Comparison of ENCODE assay signal across 1 cellular context in genomic region chr20:46558511-46558959, GRCh38.
TF ChIP-seq lines count a peak whose summit lies in the region.

No MANE protein-coding gene starts in this region.

TF ChIP-seq in H1, 55 proteins besides CTCF, POLR2A, EP300 and RAD21:
- TF ChIP-seq GABPA (IDR thresholded peaks at IDR 0.05; ENCODE audit: borderline replicate concordance, insufficient read depth, low read length) (no peak), HDAC6 (IDR thresholded peaks at IDR 0.05; ENCODE audit: low read depth, low read length) (no peak), TAF1 (IDR thresholded peaks at IDR 0.05; ENCODE audit: low read depth, low read length) (no peak), BCL11A (IDR thresholded peaks at IDR 0.05; ENCODE audit: low read depth in 2 of 2, low read length in 2 of 2) (no peak), E2F6 (IDR thresholded peaks at IDR 0.05) (no peak)
TF ChIP-seq in H1: peak in this region for 0.
